In the genomic region with DNA sequence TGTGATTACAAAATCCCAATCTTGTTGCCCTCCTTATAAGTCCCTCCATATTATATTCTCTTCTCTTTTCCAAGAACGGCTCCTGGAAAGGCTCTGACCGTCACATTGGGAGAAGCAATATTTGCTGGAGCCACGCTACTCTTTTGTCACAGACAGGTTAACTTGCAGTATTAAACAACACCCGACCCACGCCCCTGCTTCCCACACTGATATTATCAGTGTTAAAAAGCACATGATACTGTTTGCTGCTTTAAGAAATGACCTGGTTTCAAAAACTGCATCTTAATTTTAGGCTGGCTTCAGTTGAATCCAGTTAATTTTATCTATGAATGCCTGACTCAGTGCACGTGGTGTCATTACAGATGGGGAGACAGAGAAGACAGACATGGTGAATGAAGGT, we compare ENCODE assay signal across 10 cellular contexts. TPM values are rescaled to one million over a fixed set of nuclear protein-coding genes. Genes with fewer than 3 reads are reported as not detected.
DNase-seq lines count a peak whose midpoint lies in the region; ATAC-seq, FAIRE-seq and TF ChIP-seq lines count a peak whose summit lies in the region.
"Had no signal": no experiment of that assay in that cellular context is flagged by ENCODE, and none has a peak within 500 bp of the region (broad histone marks: within the 10 kb centered on the region; RNA-seq: fewer than 3 reads in every experiment).

No MANE protein-coding gene starts in this region.

- no peak overlapping the region for H3K9ac ChIP-seq in astrocyte (ENCODE audit: low read length)

- no peaks in the 10 kb centered on the region for H3K27me3 ChIP-seq in CD4-positive, alpha-beta T cell (ENCODE audit: control insufficient read depth, insufficient read depth, low read length)
- peaks cover 3% of the 10 kb centered on the region for H3K27me3 ChIP-seq in astrocyte (ENCODE audit: insufficient read depth, low read length)

- intact Hi-C loops in CD4-positive, alpha-beta T cell (cut with DNase I, micrococcal nuclease): loop anchor here (5.0 kb wide), 2 partner anchors 40 to 185 kb away; no protein-coding TSS in a partner anchor

- peak overlapping the region; percentile 92 for H3K4me3 Mint-ChIP-seq in CD4-positive, alpha-beta T cell
- H3K4me3 Mint-ChIP-seq in astrocyte (ENCODE audit: unreplicated experiment): peak overlapping the region; percentile 1
- peak overlapping the region; percentile 45 to 55 (median 50) for H3K4me3 Mint-ChIP-seq in nephron
- H3K4me3 Mint-ChIP-seq in mesothelial cell of epicardium: no peak overlapping the region

- no peak overlapping the region for H3K4me3 ChIP-seq in astrocyte (ENCODE audit: insufficient read depth, low read depth, low read length)

- peaks cover 74% of the 10 kb centered on the region for H3K79me2 ChIP-seq in astrocyte (ENCODE audit: insufficient read depth, low read length)

- H3K27me3 Mint-ChIP-seq in CD4-positive, alpha-beta T cell: peaks cover 9% of the 10 kb centered on the region
- H3K27me3 Mint-ChIP-seq in astrocyte (ENCODE audit: low read depth, unreplicated experiment): peaks cover 4% of the 10 kb centered on the region
- H3K27me3 Mint-ChIP-seq in nephron (ENCODE audit: low read depth): peaks cover 78% of the 10 kb centered on the region
- peaks cover 87% of the 10 kb centered on the region for H3K27me3 Mint-ChIP-seq in mesothelial cell of epicardium (ENCODE audit: low read depth)

- no peak for ATAC-seq in CD4-positive, alpha-beta T cell (ENCODE audit: poor library complexity)
- ATAC-seq: right lobe of liver had no signal

- H3K9me3 ChIP-seq in CD4-positive, alpha-beta T cell (ENCODE audit: control insufficient read depth, low read length): no peaks in the 10 kb centered on the region
- H3K9me3 ChIP-seq in astrocyte (ENCODE audit: insufficient read depth, low read depth, low read length): no peaks in the 10 kb centered on the region
- H3K9me3 ChIP-seq: right lobe of liver had no signal

- peaks cover 79% of the 10 kb centered on the region for H3K4me1 Mint-ChIP-seq in CD4-positive, alpha-beta T cell (ENCODE audit: low read depth)
- H3K4me1 Mint-ChIP-seq in astrocyte (ENCODE audit: low read depth, unreplicated experiment): peaks cover 34% of the 10 kb centered on the region
- H3K4me1 Mint-ChIP-seq in nephron: peaks cover 16% of the 10 kb centered on the region
- peaks cover 17% of the 10 kb centered on the region for H3K4me1 Mint-ChIP-seq in mesothelial cell of epicardium

- no peak overlapping the region for H3K4me2 ChIP-seq in astrocyte (ENCODE audit: low read length)

- H4K20me1 ChIP-seq in astrocyte (ENCODE audit: insufficient read depth, low read length): peaks cover 26% of the 10 kb centered on the region

- FAIRE-seq in GM12892 (lab: Jason Lieb, UNC): peak; percentile 79
- FAIRE-seq in astrocyte (lab: Jason Lieb, UNC): no peak

- no peak for DNase-seq in CD4-positive, alpha-beta T cell
- DNase-seq in GM12892 (ENCODE audit: insufficient read length) (no peak), astrocyte (ENCODE audit: low read depth) (no peak), DMS53 (lab: John Stamatoyannopoulos, UW) (no peak), mesothelial cell of epicardium (ENCODE audit: low spot score in 2 of 2, unreplicated experiment in 2 of 2) (no peak), Ammon's horn (ENCODE audit: low spot score) (no peak)
- DNase-seq: glutamatergic neuron, Karpas-422, right lobe of liver had no signal

- peaks cover 11% of the 10 kb centered on the region for H3K4me1 ChIP-seq in astrocyte (ENCODE audit: insufficient read depth, low read length)

- CTCF ChIA-PET in CD4-positive, alpha-beta T cell (lab: Charles Lee): interaction anchor here (0.6 to 1.2 kb wide), 2 partner anchors 61 to 1119 kb away, joined by 3 to 4 read pairs; no protein-coding TSS in a partner anchor

- no peak overlapping the region for H2AFZ ChIP-seq in astrocyte (ENCODE audit: low read depth, low read length)

- no peaks in the 10 kb centered on the region for H3K36me3 ChIP-seq in astrocyte (ENCODE audit: insufficient read depth, low read length)
- H3K36me3 ChIP-seq: right lobe of liver had no signal

- H3K27ac ChIP-seq in CD4-positive, alpha-beta T cell (ENCODE audit: low read depth, low read length): no peak overlapping the region
- H3K27ac ChIP-seq in astrocyte (ENCODE audit: low read depth, low read length): no peak overlapping the region

- TF ChIP-seq POLR2A in GM12892 (IDR thresholded peaks at IDR 0.05; ENCODE audit: low read depth, low read length): no peak

- H3K9me3 Mint-ChIP-seq in CD4-positive, alpha-beta T cell: no peaks in the 10 kb centered on the region
- H3K9me3 Mint-ChIP-seq in astrocyte (ENCODE audit: unreplicated experiment) (no peaks in the 10 kb centered on the region), nephron (no peaks in the 10 kb centered on the region), mesothelial cell of epicardium (no peaks in the 10 kb centered on the region)

- POLR2A ChIA-PET in CD4-positive, alpha-beta T cell (lab: Charles Lee): interaction anchor here (0.6 to 1.7 kb wide), 8 partner anchors 10 to 499 kb away, joined by 3 to 5 read pairs (median 3); no protein-coding TSS in a partner anchor

- TF ChIP-seq CTCF in CD4-positive, alpha-beta T cell (IDR thresholded peaks at IDR 0.05): no peak
- TF ChIP-seq CTCF in astrocyte (IDR thresholded peaks at IDR 0.05; ENCODE audit: insufficient read depth, low read depth, low read length): no peak
- TF ChIP-seq CTCF in nephron (IDR thresholded peaks at IDR 0.05; ENCODE audit: unreplicated experiment in 3 of 3): no peak
- TF ChIP-seq CTCF in mesothelial cell of epicardium (IDR thresholded peaks at IDR 0.05; ENCODE audit: unreplicated experiment): no peak

- H3K27ac Mint-ChIP-seq in CD4-positive, alpha-beta T cell: peak overlapping the region; percentile 90
- H3K27ac Mint-ChIP-seq in astrocyte (ENCODE audit: unreplicated experiment) (no peak overlapping the region), nephron (no peak overlapping the region), mesothelial cell of epicardium (no peak overlapping the region)

- peaks cover 72% of the 10 kb centered on the region for H3K36me3 Mint-ChIP-seq in CD4-positive, alpha-beta T cell (ENCODE audit: low read depth)
- H3K36me3 Mint-ChIP-seq in astrocyte (ENCODE audit: low read depth, unreplicated experiment) (peaks cover 3% of the 10 kb centered on the region), nephron (ENCODE audit: low read depth) (peaks cover 10% of the 10 kb centered on the region), mesothelial cell of epicardium (no peaks in the 10 kb centered on the region)

RNA-seq across cellular contexts. Expression of a gene that starts 3.1 kb away (rescaled TPM):
- total RNA-seq in CD4-positive, alpha-beta T cell: 10 to 100 TPM; 56.6 to 60.4 TPM
- 30.8 TPM for polyA plus RNA-seq in GM12892 (2012; ENCODE audit: missing spikeins)
- total RNA-seq in astrocyte (15.0 and 15.6 TPM in 2 replicates), mesothelial cell of epicardium (4.5 to 5.8 TPM (median 5.3 TPM) in 3 replicates)
